ENCODE assay signal across 1 cellular context in the genomic region with DNA sequence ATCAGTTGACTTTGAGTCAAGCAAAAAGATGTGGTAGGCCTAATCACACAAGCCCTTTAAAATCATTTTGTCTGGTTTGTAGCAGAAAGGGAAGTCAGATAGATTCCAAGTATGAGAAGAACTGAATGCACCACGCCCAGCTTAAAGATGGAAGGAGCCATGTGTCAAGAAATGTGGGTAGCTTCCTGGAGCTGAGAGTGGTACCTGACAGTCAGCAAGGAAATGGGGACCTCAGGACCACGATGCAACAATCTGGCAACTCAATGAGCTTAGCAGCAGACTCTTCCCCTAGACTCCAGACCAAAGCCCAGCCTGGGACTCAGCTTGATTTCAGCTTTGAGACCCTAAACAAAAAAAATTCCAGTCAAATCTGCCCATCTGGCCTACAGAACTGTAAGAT.
TF ChIP-seq lines count a peak whose summit lies in the region.

No MANE protein-coding gene starts in this region.

TF ChIP-seq in GM12891, 5 proteins besides CTCF, POLR2A, EP300 and RAD21:
- TF ChIP-seq TAF1 (IDR thresholded peaks at IDR 0.05; ENCODE audit: low read depth, low read length) = no peak
